14 cellular contexts compared by ENCODE assay signal in genomic region chr12:30200864-30201263, GRCh38.
A peak's percentile ranks its signal among the peaks of the same experiment; 100 is the strongest.
DNase-seq lines count a peak whose midpoint lies in the region; FAIRE-seq and TF ChIP-seq lines count a peak whose summit lies in the region.
"Had no signal": no experiment of that assay in that cellular context is flagged by ENCODE, and none has a peak within 500 bp of the region (broad histone marks: within the 10 kb centered on the region; RNA-seq: fewer than 3 reads in every experiment).

No MANE protein-coding gene starts in this region.

- H3K14ac ChIP-seq in H1 (ENCODE audit: insufficient read length) = no peak overlapping the region

- CTCF ChIA-PET in H1 (lab: Charles Lee; ENCODE audit: partially characterized antibody) (interaction anchor here (1.1 kb wide), 1 partner anchor 67 kb away, joined by 3 read pairs; no protein-coding TSS in a partner anchor), Calu3 (lab: Charles Lee) (no interaction called here)

- H3K4me2 ChIP-seq in H1 (ENCODE audit: insufficient read depth in 1 of 2, low read depth in 2 of 2, low read length in 2 of 2) = peak overlapping the region; percentile 33 to 66; a peak in 3 of 4 replicates
- H3K4me2 ChIP-seq: BLaER1 had no signal

- no peak overlapping the region for H4K91ac ChIP-seq in H1 (replicated peaks; ENCODE audit: insufficient read length, low read length)

- H3K9me3 ChIP-seq in HUES6 (ENCODE audit: control insufficient read depth, insufficient read depth, low read depth, low read length) (no peaks in the 10 kb centered on the region), H1 (ENCODE audit: insufficient read depth in 2 of 2, low read depth in 1 of 2, low read length in 1 of 2) (no peaks in the 10 kb centered on the region), spleen (no peaks in the 10 kb centered on the region)
- H3K9me3 ChIP-seq: BLaER1 had no signal

- intact Hi-C loops in spleen (cut with DNase I; ENCODE audit: low total_unique reads) (no loop called here), Calu3 (cut with micrococcal nuclease; ENCODE audit: unreplicated experiment) (no loop called here)

- no peak overlapping the region for H2BK120ac ChIP-seq in H1 (replicated peaks; ENCODE audit: low read depth, low read length)

- no peak overlapping the region for H3K56ac ChIP-seq in H1 (replicated peaks; ENCODE audit: insufficient read length, low read depth, low read length)

- no peak overlapping the region for H2BK20ac ChIP-seq in H1 (ENCODE audit: low read length)

- H3K79me1 ChIP-seq in H1 (ENCODE audit: low read depth, low read length) = no peaks in the 10 kb centered on the region

- H3K27ac ChIP-seq in HUES6 (ENCODE audit: low read depth, low read length) = no peak overlapping the region
- no peak overlapping the region for H3K27ac ChIP-seq in H1 (ENCODE audit: low read depth, low read length)
- H3K27ac ChIP-seq in spleen = no peak overlapping the region
- H3K27ac ChIP-seq: BLaER1 had no signal

- no peak overlapping the region for H4K8ac ChIP-seq in H1 (ENCODE audit: extremely low read depth, insufficient read depth, low read length)

- no peak for TF ChIP-seq CTCF in H1 (IDR thresholded peaks at IDR 0.05; ENCODE audit: control extremely low read depth in 1 of 3, insufficient read depth in 1 of 3, low read depth in 1 of 3, low read length in 3 of 3)
- TF ChIP-seq CTCF in spleen (IDR thresholded peaks at IDR 0.05 in 8 of 11, conservative IDR thresholded peaks at IDR 0.05 in 3 of 11) = no peak
- TF ChIP-seq CTCF in Calu3 (IDR thresholded peaks at IDR 0.05; ENCODE audit: unreplicated experiment) = no peak

- no TSS peak for BruUV-seq in Calu3 (replicated peaks; lab: Mats Ljungman, UMichigan)

- TF ChIP-seq POLR2A in H1 (IDR thresholded peaks at IDR 0.05; ENCODE audit: control extremely low read depth in 1 of 2, low read depth in 2 of 2, low read length in 2 of 2) (no peak), spleen (IDR thresholded peaks at IDR 0.05) (no peak)

- no peak overlapping the region for H2BK15ac ChIP-seq in H1 (ENCODE audit: low read length)

- H3K79me2 ChIP-seq in H1 (ENCODE audit: control insufficient read depth in 1 of 2, insufficient read depth in 2 of 2, low read length in 2 of 2) = no peaks in the 10 kb centered on the region

- H3K9ac ChIP-seq in HUES6 (ENCODE audit: low read length) (no peak overlapping the region), H1 (replicated peaks in 1 of 4; ENCODE audit: extremely low read depth in 1 of 4, low read depth in 3 of 4, low read length in 3 of 4) (no peak overlapping the region)
- H3K9ac ChIP-seq: BLaER1 had no signal

- no peaks in the 10 kb centered on the region for H4K20me1 ChIP-seq in H1 (replicated peaks in 1 of 2; ENCODE audit: control insufficient read depth in 1 of 2, insufficient read depth in 2 of 2, low read length in 2 of 2)
- H4K20me1 ChIP-seq: BLaER1 had no signal

- no peak overlapping the region for H3K4me3 Mint-ChIP-seq in Calu3 (ENCODE audit: low read depth, unreplicated experiment)
- H3K4me3 Mint-ChIP-seq: activated CD8-positive, alpha-beta T cell treated with anti-CD3 and anti-CD28 coated beads for 36 hours; activated naive CD4-positive, alpha-beta T cell treated with anti-CD3 and anti-CD28 coated beads, Interleukin-2, amount 10 ng/mL, durations not matched to agents 7 days and 5 days; effector memory CD8-positive, alpha-beta T cell had no signal

- DNase-seq in H1 (ENCODE audit: low read depth in 1 of 2, low spot score in 2 of 2) (peak in 1 of 2 experiments; percentile 61), left kidney (ENCODE audit: low read depth, low spot score) (peak; percentile 62), spleen (no peak), Calu3 (no peak), NCI-H446 (lab: John Stamatoyannopoulos, UW) (no peak), DMS 273 (lab: John Stamatoyannopoulos, UW; ENCODE audit: unreplicated experiment) (no peak), dedifferentiated amniotic fluid mesenchymal stem cell (ENCODE audit: extremely low spot score) (no peak)
- DNase-seq: activated CD8-positive, alpha-beta T cell treated with anti-CD3 and anti-CD28 coated beads for 36 hours; activated naive CD4-positive, alpha-beta T cell treated with anti-CD3 and anti-CD28 coated beads, Interleukin-2, amount 10 ng/mL, durations not matched to agents 7 days and 5 days; effector memory CD8-positive, alpha-beta T cell; NCI-H345; T-helper 2 cell had no signal

- TF ChIP-seq EP300 in H1 (IDR thresholded peaks at IDR 0.05; ENCODE audit: borderline replicate concordance in 1 of 2, low read depth in 2 of 2, low read length in 2 of 2) = no peak

- H3K4me1 ChIP-seq in HUES6 (ENCODE audit: control insufficient read depth, insufficient read depth, low read length) (peaks cover 10% of the 10 kb centered on the region), H1 (replicated peaks in 1 of 4; ENCODE audit: control insufficient read depth in 3 of 4, insufficient read depth in 4 of 4, low read length in 3 of 4) (peaks cover 0 to 5% (median 1%) of the 10 kb centered on the region in 4 experiments; a peak in 1 of 7 replicates), spleen (no peaks in the 10 kb centered on the region)
- H3K4me1 ChIP-seq: BLaER1 had no signal

- H3K27me3 Mint-ChIP-seq in Calu3 (ENCODE audit: unreplicated experiment) = peaks cover 70% of the 10 kb centered on the region

- WGBS in H1 (ENCODE audit: extremely low coverage in 1 of 2, insufficient coverage in 1 of 2, insufficient read length in 1 of 2, insufficient replicate concordance in 2 of 2, low coverage in 1 of 2, low lambda C conversion rate in 2 of 2, missing lambda C conversion rate in 1 of 2), 2 experiments = 91% methylated on average over 17 of the region's 24 CpGs; no CpG with 5 or more reads in 1 of the 2 experiments
- WGBS in spleen, 5 donors = 3 to 12% (median 5%) methylated on average over 15 to 23 of the region's 24 CpGs

- no peak overlapping the region for H3K4ac ChIP-seq in H1 (replicated peaks; ENCODE audit: insufficient read length, low read depth, low read length)

- no peak for TF ChIP-seq RAD21 in H1 (IDR thresholded peaks at IDR 0.05 in 1 of 2, conservative IDR thresholded peaks at IDR 0.05 in 1 of 2; ENCODE audit: low read depth in 2 of 2, low read length in 2 of 2)

- no peak overlapping the region for H2BK5ac ChIP-seq in H1 (ENCODE audit: low read depth, low read length)

- no peak overlapping the region for H2AK5ac ChIP-seq in H1 (ENCODE audit: low read depth, low read length)

- no peak overlapping the region for H3K18ac ChIP-seq in H1 (ENCODE audit: extremely low read depth, low read length)

- H3K27me3 ChIP-seq in HUES6 (ENCODE audit: control insufficient read depth, insufficient read depth, low read length) = peaks cover 34% of the 10 kb centered on the region
- H3K27me3 ChIP-seq in H1 (replicated peaks in 1 of 4; ENCODE audit: control insufficient read depth in 3 of 4, extremely low read depth in 1 of 4, insufficient read depth in 3 of 4, low read length in 3 of 4) = peaks cover 0 to 2% (median 0%) of the 10 kb centered on the region in 4 experiments; a peak in 3 of 7 replicates
- peaks cover 0 to 16% (median 0%) of the 10 kb centered on the region in 7 donors for H3K27me3 ChIP-seq in spleen (replicated peaks in 1 of 7)
- H3K27me3 ChIP-seq: BLaER1 had no signal

- FAIRE-seq in H1 (lab: Jason Lieb, UNC) = no peak

- H3K36me3 Mint-ChIP-seq in Calu3 (ENCODE audit: insufficient read depth, unreplicated experiment) = no peaks in the 10 kb centered on the region
- H3K36me3 Mint-ChIP-seq: activated naive CD4-positive, alpha-beta T cell treated with anti-CD3 and anti-CD28 coated beads, Interleukin-2, amount 10 ng/mL, durations not matched to agents 7 days and 5 days had no signal

- no peak overlapping the region for H3K27ac Mint-ChIP-seq in Calu3 (ENCODE audit: unreplicated experiment)
- H3K27ac Mint-ChIP-seq: activated CD8-positive, alpha-beta T cell treated with anti-CD3 and anti-CD28 coated beads for 36 hours; activated naive CD4-positive, alpha-beta T cell treated with anti-CD3 and anti-CD28 coated beads, Interleukin-2, amount 10 ng/mL, durations not matched to agents 7 days and 5 days; effector memory CD8-positive, alpha-beta T cell had no signal

- H3K4me1 Mint-ChIP-seq in Calu3 (ENCODE audit: low read depth, unreplicated experiment) = no peaks in the 10 kb centered on the region
- H3K4me1 Mint-ChIP-seq: activated naive CD4-positive, alpha-beta T cell treated with anti-CD3 and anti-CD28 coated beads, Interleukin-2, amount 10 ng/mL, durations not matched to agents 7 days and 5 days had no signal

- no peak overlapping the region for H3K23ac ChIP-seq in H1 (ENCODE audit: insufficient read length)

- H3K9me3 Mint-ChIP-seq in Calu3 (ENCODE audit: low read depth, unreplicated experiment) = no peaks in the 10 kb centered on the region
- H3K9me3 Mint-ChIP-seq: activated CD8-positive, alpha-beta T cell treated with anti-CD3 and anti-CD28 coated beads for 36 hours; activated naive CD4-positive, alpha-beta T cell treated with anti-CD3 and anti-CD28 coated beads, Interleukin-2, amount 10 ng/mL, durations not matched to agents 7 days and 5 days; effector memory CD8-positive, alpha-beta T cell had no signal

- peak overlapping the region; percentile 52 for H3K4me3 ChIP-seq in HUES6 (ENCODE audit: low read depth, low read length)
- H3K4me3 ChIP-seq in H1 (ENCODE audit: extremely low read depth in 1 of 4, insufficient read depth in 2 of 4, low read depth in 3 of 4, low read length in 4 of 4) = peak overlapping the region in 2 of 4 experiments; percentile 36 to 51; a peak in 3 of 8 replicates
- H3K4me3 ChIP-seq in spleen = peak overlapping the region; percentile 15 to 62 (median 20)
- H3K4me3 ChIP-seq: BLaER1 had no signal

- no peak overlapping the region; the same call in 1 of the 2 replicates for H2AFZ ChIP-seq in H1 (ENCODE audit: low read length)

- H3K36me3 ChIP-seq in HUES6 (ENCODE audit: control insufficient read depth, insufficient read depth, low read length) (no peaks in the 10 kb centered on the region), H1 (ENCODE audit: control insufficient read depth in 2 of 4, insufficient read depth in 4 of 4, low read length in 3 of 4) (no peaks in the 10 kb centered on the region), spleen (no peaks in the 10 kb centered on the region)
- H3K36me3 ChIP-seq: BLaER1 had no signal

- peaks cover 8% of the 10 kb centered on the region; the same call in 1 of the 2 replicates for H3K23me2 ChIP-seq in H1 (ENCODE audit: low read depth, low read length)

- no peak overlapping the region for H2BK12ac ChIP-seq in H1 (ENCODE audit: low read depth, low read length)

- no peak overlapping the region for H4K5ac ChIP-seq in H1 (ENCODE audit: insufficient read length, low read depth, low read length)

- POLR2A ChIA-PET in H1 (lab: Charles Lee; ENCODE audit: partially characterized antibody) = no interaction called here
